In genomic region chr12:56117778-56118687, GRCh38 we compare ENCODE assay signal across 1 cellular context.
TF ChIP-seq lines count a peak whose summit lies in the region.

ZC3H10 (plus strand) TSS chr12:56118266; CDS start chr12:56120563, 2,297 bp downstream.

TF ChIP-seq in IMR-90, 13 proteins besides CTCF, POLR2A, EP300 and RAD21 (continued from another document):
- TF ChIP-seq MAZ (IDR thresholded peaks at IDR 0.05; ENCODE audit: borderline replicate concordance, low read depth, low read length) (0 out of 2 replicates have a peak, but pooled peaks have one; percentile 9), RCOR1 (IDR thresholded peaks at IDR 0.05; ENCODE audit: insufficient replicate concordance, low read length) (no peak), BHLHE40 (IDR thresholded peaks at IDR 0.05; ENCODE audit: low read depth, low read length) (peak; percentile 96), MXI1 (IDR thresholded peaks at IDR 0.05; ENCODE audit: borderline replicate concordance, low read depth, low read length) (peak; percentile 99), USF2 (IDR thresholded peaks at IDR 0.05; ENCODE audit: low read depth, low read length) (peak; percentile 34; the same call in 1 of the 2 replicates)
TF ChIP-seq in IMR-90: peak in this region for 8.
